ENCODE assay signal across 16 cellular contexts in genomic region chrX:104270212-104270611, GRCh38. TPM values are rescaled to one million over a fixed set of nuclear protein-coding genes. Genes with fewer than 3 reads are reported as not detected.
DNase-seq lines count a peak whose midpoint lies in the region; ATAC-seq and TF ChIP-seq lines count a peak whose summit lies in the region.
"Had no signal": no experiment of that assay in that cellular context is flagged by ENCODE, and none has a peak within 500 bp of the region (broad histone marks: within the 10 kb centered on the region; RNA-seq: fewer than 3 reads in every experiment).

No MANE protein-coding gene starts in this region.

- intact Hi-C loops in HCT116 (cut with micrococcal nuclease) = no loop called here
- intact Hi-C loops in left lung (cut with DNase I) = no loop called here

- no peak for TF ChIP-seq POLR2A in HCT116 (IDR thresholded peaks at IDR 0.05; ENCODE audit: borderline replicate concordance, extremely low read depth, insufficient read depth, insufficient read length)

- H2AFZ ChIP-seq in HCT116 (ENCODE audit: low read depth, low read length, poor library complexity, severe bottlenecking) = peak overlapping the region; percentile 32

- BruUV-seq in HCT116 (replicated peaks; lab: Mats Ljungman, UMichigan) = no TSS peak

- H3K27ac Mint-ChIP-seq in nephron progenitor cell = no peak overlapping the region

- RAD21 ChIA-PET in HCT116 (lab: Charles Lee; ENCODE audit: low non-redundant PET in 1 of 2, low total read pairs in 2 of 2, uncharacterized antibody in 2 of 2, unreplicated experiment in 2 of 2) = no interaction called here

- no peak overlapping the region for H3K9ac ChIP-seq in HCT116 (ENCODE audit: low read length)

- no peaks in the 10 kb centered on the region for H3K27me3 ChIP-seq in HCT116 (ENCODE audit: insufficient read depth, low read length)
- H3K27me3 ChIP-seq in brain microvascular endothelial cell (replicated peaks) = peaks cover 2% of the 10 kb centered on the region
- H3K27me3 ChIP-seq in left lung = peaks cover 0 to 17% of the 10 kb centered on the region in 2 donors

- H3K36me3 ChIP-seq in HCT116 (ENCODE audit: control insufficient read depth in 1 of 2, insufficient read depth in 2 of 2, low read length in 2 of 2) = no peaks in the 10 kb centered on the region
- no peaks in the 10 kb centered on the region for H3K36me3 ChIP-seq in brain microvascular endothelial cell (replicated peaks)
- H3K36me3 ChIP-seq in left lung = no peaks in the 10 kb centered on the region
- H3K36me3 ChIP-seq: cardiac muscle cell, pancreas had no signal

- H3K27me3 Mint-ChIP-seq in nephron progenitor cell (ENCODE audit: low read depth, poor library complexity) = peaks cover 25% of the 10 kb centered on the region

- no peaks in the 10 kb centered on the region for H4K20me1 ChIP-seq in HCT116 (ENCODE audit: insufficient read depth)

- no peak overlapping the region for H3K27ac ChIP-seq in HCT116 (ENCODE audit: low read depth, low read length)
- H3K27ac ChIP-seq in brain microvascular endothelial cell = no peak overlapping the region
- no peak overlapping the region for H3K27ac ChIP-seq in left lung
- H3K27ac ChIP-seq: cardiac muscle cell, pancreas had no signal

- H3K4me1 Mint-ChIP-seq in nephron progenitor cell = no peaks in the 10 kb centered on the region

- H3K9me2 ChIP-seq in HCT116 (ENCODE audit: insufficient read depth) = no peaks in the 10 kb centered on the region

- no peak for TF ChIP-seq CTCF in HCT116 (IDR thresholded peaks at IDR 0.05 in 2 of 3, conservative IDR thresholded peaks at IDR 0.05 in 1 of 3; ENCODE audit: borderline replicate concordance in 1 of 3, insufficient read depth in 1 of 3, low read depth in 2 of 3, low read length in 2 of 3)
- TF ChIP-seq CTCF in brain microvascular endothelial cell (IDR thresholded peaks at IDR 0.05; ENCODE audit: low read depth, low read length, missing control alignments) = peak; percentile 30
- TF ChIP-seq CTCF in nephron progenitor cell (IDR thresholded peaks at IDR 0.05) = no peak
- no peak for TF ChIP-seq CTCF in left lung (IDR thresholded peaks at IDR 0.05)

- H3K4me1 ChIP-seq in HCT116 (ENCODE audit: control insufficient read depth in 1 of 2, insufficient read depth in 2 of 2, low read length in 2 of 2) (no peaks in the 10 kb centered on the region), left lung (no peaks in the 10 kb centered on the region)
- H3K4me1 ChIP-seq: pancreas had no signal

- peak overlapping the region; percentile 54 for H3K4me3 Mint-ChIP-seq in nephron progenitor cell

- H3K4me2 ChIP-seq in HCT116 (ENCODE audit: low read length) = no peak overlapping the region

- DNase-seq in ELF-1 (ENCODE audit: low read depth, low spot score) (peak; percentile 23), HCT116 (ENCODE audit: low read depth, low spot score) (no peak), brain microvascular endothelial cell (no peak), nephron progenitor cell (peak; percentile 11), left lung (no peak), NCI-H2029 (lab: John Stamatoyannopoulos, UW) (no peak), glomerular visceral epithelial cell (ENCODE audit: extremely low spot score) (no peak)
- DNase-seq: activated gamma-delta T cell had no signal

- no peaks in the 10 kb centered on the region for H3K36me3 Mint-ChIP-seq in nephron progenitor cell (ENCODE audit: low read depth)

- no peak for TF ChIP-seq RAD21 in HCT116 (IDR thresholded peaks at IDR 0.05; ENCODE audit: low read depth)

- H3K9me3 Mint-ChIP-seq in nephron progenitor cell = peaks cover 26% of the 10 kb centered on the region

- in situ Hi-C loops in brain microvascular endothelial cell (cut with HindIII; ENCODE audit: low pct_ligation_motif_present, low sequenced_read_pairs) = no loop called here

- H3K9me3 ChIP-seq in HCT116 (ENCODE audit: control insufficient read depth in 1 of 2, insufficient read depth in 1 of 2, low read depth in 1 of 2, low read length in 2 of 2) (no peaks in the 10 kb centered on the region), left lung (no peaks in the 10 kb centered on the region)
- H3K9me3 ChIP-seq: pancreas had no signal

- H3K4me3 ChIP-seq in HCT116 (replicated peaks in 1 of 2; ENCODE audit: low read depth in 1 of 2, low read length in 2 of 2) (no peak overlapping the region), brain microvascular endothelial cell (ENCODE audit: low read depth, low read length) (no peak overlapping the region), left lung (no peak overlapping the region)
- H3K4me3 ChIP-seq: cardiac muscle cell, pancreas had no signal

- CTCF ChIA-PET in HCT116 (lab: Charles Lee) = interaction anchor here (1.1 to 2.4 kb wide), 3 partner anchors 76 to 171 kb away, joined by 3 to 26 read pairs (median 3); no protein-coding TSS in a partner anchor

- 0 out of 2 replicates have a peak, but pooled peaks have one; percentile 27 for ATAC-seq in HCT116
- ATAC-seq in left lung = no peak
- no peak for ATAC-seq in HG03159 (IDR thresholded peaks at IDR 0.05; ENCODE audit: unreplicated experiment)

- POLR2A ChIA-PET in HCT116 (lab: Charles Lee) = no interaction called here

- H3K79me2 ChIP-seq in HCT116 (ENCODE audit: insufficient read depth, low read length) = no peaks in the 10 kb centered on the region

TF ChIP-seq in HCT116, 20 proteins besides CTCF, POLR2A, EP300 and RAD21:
- no peak for TF ChIP-seq EZH2phosphoT487 (IDR thresholded peaks at IDR 0.05; ENCODE audit: borderline replicate concordance)

RNA-seq across cellular contexts. Expression of gene ESX1, which starts 15.5 kb away (rescaled TPM):
- total RNA-seq in HCT116 (2021; ENCODE audit: unreplicated experiment) (not detected), left lung (not detected)
- not detected in 2 replicates for polyA plus RNA-seq in HCT116 (2012)
- total RNA-seq: cardiac muscle cell, lower leg skin, pancreas, Right ventricle myocardium superior, sciatic nerve, ureter had no signal
- polyA plus RNA-seq: BJ, cardiac muscle cell, pancreas had no signal

Comparison
In these comparisons a context has a peak if more than half of its experiments do, and no peak if none do; other contexts are left out.
1. DNase-seq: peak in ELF-1 (single experiment) and nephron progenitor cell (single experiment); none in HCT116 (single experiment), brain microvascular endothelial cell (single experiment), left lung (0 of 2), NCI-H2029 (single experiment) and glomerular visceral epithelial cell (single experiment).